1 cellular context compared by ENCODE assay signal in genomic region chr10:97016728-97017473, GRCh38.
TF ChIP-seq lines count a peak whose summit lies in the region.

No MANE protein-coding gene starts in this region.

TF ChIP-seq in WTC11, 78 proteins besides CTCF, POLR2A, EP300 and RAD21 (continued from another document):
- TF ChIP-seq AFF4 (CRISPR knock-in tag; IDR thresholded peaks at IDR 0.05; ENCODE audit: borderline replicate concordance) (no peak), ELF4 (CRISPR knock-in tag; IDR thresholded peaks at IDR 0.05; ENCODE audit: low read depth) (no peak), SOX15 (CRISPR knock-in tag; IDR thresholded peaks at IDR 0.05) (no peak), TP53 (CRISPR knock-in tag; IDR thresholded peaks at IDR 0.05) (no peak), USF2 (CRISPR knock-in tag; IDR thresholded peaks at IDR 0.05) (no peak)
